ENCODE assay signal across 8 cellular contexts in the genomic region with DNA sequence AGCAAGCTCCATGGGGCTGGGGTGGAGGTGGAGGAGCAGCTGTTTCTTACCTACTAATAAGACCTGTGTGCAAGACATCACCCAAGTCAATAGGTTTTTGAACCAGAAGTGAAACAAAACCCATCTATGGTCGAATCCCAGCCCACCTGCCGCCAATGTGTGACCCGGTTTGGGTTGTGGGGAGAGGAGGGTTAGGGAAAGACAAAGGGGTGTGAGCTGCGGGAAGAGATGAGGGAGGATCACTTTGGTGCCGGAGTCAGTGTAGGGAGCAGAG. TPM values are rescaled to one million over a fixed set of nuclear protein-coding genes. Genes with fewer than 3 reads are reported as not detected.
A peak's percentile ranks its signal among the peaks of the same experiment; 100 is the strongest.
DNase-seq lines count a peak whose midpoint lies in the region; ATAC-seq and TF ChIP-seq lines count a peak whose summit lies in the region.
"Had no signal": no experiment of that assay in that cellular context is flagged by ENCODE, and none has a peak within 500 bp of the region (broad histone marks: within the 10 kb centered on the region; RNA-seq: fewer than 3 reads in every experiment).

No MANE protein-coding gene starts in this region.

- no peak overlapping the region for H3K56ac ChIP-seq in H9 (ENCODE audit: insufficient read length, low read depth, low read length)

- in situ Hi-C loops in astrocyte of the cerebellum (cut with HindIII; ENCODE audit: low sequenced_read_pairs) = no loop called here

- H3K27ac ChIP-seq in H9 (ENCODE audit: insufficient read length, low read depth, low read length) (no peak overlapping the region), osteoblast (ENCODE audit: low read depth, low read length) (no peak overlapping the region)
- H3K27ac ChIP-seq: SJCRH30 had no signal

- ATAC-seq in GM21717 (IDR thresholded peaks at IDR 0.05; ENCODE audit: unreplicated experiment) = no peak

- no peak overlapping the region for H2BK5ac ChIP-seq in H9 (ENCODE audit: insufficient read length, low read length)

- H3K79me1 ChIP-seq in H9 (ENCODE audit: insufficient read depth, low read depth, low read length, poor library complexity, severe bottlenecking) = no peaks in the 10 kb centered on the region

- DNase-seq in H9 = no peak
- no peak for DNase-seq in astrocyte of the cerebellum (ENCODE audit: low read depth)
- no peak for DNase-seq in osteoblast (ENCODE audit: insufficient read length, low spot score, missing footprints)
- DNase-seq in COLO829 (ENCODE audit: low spot score) = no peak
- DNase-seq in stimulated activated CD4-positive, alpha-beta T cell treated with anti-CD3 and anti-CD28 coated beads, Interleukin-4, amount 100 ng/mL, for 24 hours = no peak
- DNase-seq: SJCRH30 had no signal

- H2BK15ac ChIP-seq in H9 (ENCODE audit: low read depth, low read length) = no peak overlapping the region

- no peak overlapping the region for H4K8ac ChIP-seq in H9 (replicated peaks; ENCODE audit: insufficient read length, low read depth, low read length)

- H3K9me3 ChIP-seq in H9 (ENCODE audit: control insufficient read depth, low read depth, low read length) (no peaks in the 10 kb centered on the region), osteoblast (ENCODE audit: low read depth, low read length) (no peaks in the 10 kb centered on the region)
- H3K9me3 ChIP-seq: SJCRH30 had no signal

- H3K14ac ChIP-seq in H9 (ENCODE audit: insufficient read depth, low read length) = peak overlapping the region; percentile 53; the same call in 1 of the 2 replicates

- no CpG with 5 or more reads among the region's 5 CpGs for WGBS in H9 (ENCODE audit: extremely low coverage, insufficient read length, low lambda C conversion rate)

- H4K20me1 ChIP-seq in H9 (ENCODE audit: control insufficient read depth, insufficient read depth, insufficient read length) (peaks cover 2% of the 10 kb centered on the region), osteoblast (ENCODE audit: insufficient read depth, low read length) (no peaks in the 10 kb centered on the region)

- peaks cover 4% of the 10 kb centered on the region for H3K36me3 ChIP-seq in osteoblast (ENCODE audit: insufficient read depth, low read length)
- H3K36me3 ChIP-seq: SJCRH30 had no signal

- no peak overlapping the region for H3K18ac ChIP-seq in H9 (ENCODE audit: insufficient read length, low read depth, low read length)

- no peak overlapping the region for H2BK120ac ChIP-seq in H9 (ENCODE audit: low read depth, low read length, poor library complexity, severe bottlenecking)

- H2BK20ac ChIP-seq in H9 (ENCODE audit: low read depth, low read length, poor library complexity, severe bottlenecking) = no peak overlapping the region

- no peak overlapping the region for H2AFZ ChIP-seq in H9 (ENCODE audit: low read length)
- H2AFZ ChIP-seq in osteoblast (ENCODE audit: low read length) = no peak overlapping the region

- H3K4me3 Mint-ChIP-seq in H9 = peak overlapping the region; percentile 87 to 98

- H3K4me3 ChIP-seq in astrocyte of the cerebellum (ENCODE audit: low read depth, low read length) (peak overlapping the region; percentile 38), osteoblast (ENCODE audit: insufficient read depth, low read length) (peak overlapping the region; percentile 51)
- H3K4me3 ChIP-seq: SJCRH30 had no signal

- peaks cover 3% of the 10 kb centered on the region; the same call in 1 of the 2 replicates for H3K4me1 ChIP-seq in H9 (ENCODE audit: insufficient read depth, low read length)
- peaks cover 6% of the 10 kb centered on the region for H3K4me1 ChIP-seq in osteoblast (ENCODE audit: insufficient read depth, low read length)
- H3K4me1 ChIP-seq: SJCRH30 had no signal

- peak overlapping the region; percentile 32 for H3K9ac ChIP-seq in H9 (ENCODE audit: extremely low read depth, insufficient read length, low read length)

- no peaks in the 10 kb centered on the region for H3K9me3 Mint-ChIP-seq in H9

- TF ChIP-seq CTCF in H9 (conservative IDR thresholded peaks at IDR 0.05) (no peak), astrocyte of the cerebellum (IDR thresholded peaks at IDR 0.05; ENCODE audit: low read depth, low read length, missing control alignments) (no peak), osteoblast (IDR thresholded peaks at IDR 0.05; ENCODE audit: extremely low read depth, low read depth, low read length) (no peak)

- H4K91ac ChIP-seq in H9 (ENCODE audit: insufficient read length, low read depth, low read length) = no peak overlapping the region

- no peak overlapping the region for H2AK5ac ChIP-seq in H9 (ENCODE audit: insufficient read length, low read length)

- H3K36me3 Mint-ChIP-seq in H9 (ENCODE audit: insufficient read depth in 1 of 3, low read depth in 3 of 3) = peaks cover 21 to 36% (median 32%) of the 10 kb centered on the region in 3 experiments; a peak in 6 of 7 replicates

- no peak overlapping the region for H3T11ph ChIP-seq in H9 (ENCODE audit: low read length)

- H3K4me2 ChIP-seq in H9 (ENCODE audit: insufficient read depth, insufficient read length, low read length) = peak overlapping the region; percentile 68
- H3K4me2 ChIP-seq in osteoblast (ENCODE audit: insufficient read depth, low read length) = peak overlapping the region; percentile 68

- H3K23ac ChIP-seq in H9 (ENCODE audit: insufficient read length, low read depth, low read length) = no peak overlapping the region

- peaks cover 10% of the 10 kb centered on the region for H3K23me2 ChIP-seq in H9 (ENCODE audit: insufficient read length, low read depth, low read length, poor library complexity, severe bottlenecking)

- H3K27ac Mint-ChIP-seq in H9 = peak overlapping the region in 2 of 3 experiments; percentile 45 to 95; a peak in 4 of 7 replicates

- no peak overlapping the region for H3K4ac ChIP-seq in H9 (ENCODE audit: low read depth, low read length)

- H3K27me3 Mint-ChIP-seq in H9 (ENCODE audit: low read depth) = peaks cover 3% of the 10 kb centered on the region; the same call in 1 of the 2 replicates

- no peaks in the 10 kb centered on the region for H3K27me3 ChIP-seq in H9 (ENCODE audit: insufficient read depth, low read length)
- H3K27me3 ChIP-seq in osteoblast (ENCODE audit: insufficient read depth, low read length) = no peaks in the 10 kb centered on the region
- H3K27me3 ChIP-seq: SJCRH30 had no signal

- peaks cover 2% of the 10 kb centered on the region; the same call in 1 of the 2 replicates for H3K79me2 ChIP-seq in H9 (ENCODE audit: insufficient read depth, low read length)
- no peaks in the 10 kb centered on the region for H3K79me2 ChIP-seq in osteoblast (ENCODE audit: insufficient read depth, low read length)

- no peak overlapping the region for H2BK12ac ChIP-seq in H9 (ENCODE audit: insufficient read length, low read depth, low read length)

- no peak overlapping the region for H4K5ac ChIP-seq in H9 (ENCODE audit: insufficient read length, low read depth, low read length)

- peaks cover 16 to 20% of the 10 kb centered on the region in 2 experiments for H3K4me1 Mint-ChIP-seq in H9

RNA-seq across cellular contexts. Expression of a gene that starts 0.6 kb away (rescaled TPM):
- total RNA-seq in H9 (2021) (49.5 and 51.8 TPM in 2 replicates), osteoblast (0.72 and 0.88 TPM in 2 replicates)

RNA-seq across cellular contexts. Expression of a gene that starts 8.9 kb away (rescaled TPM):
- total RNA-seq in H9 (2021) = 2.4 and 3.3 TPM in 2 replicates
- 0.36 and 0.88 TPM in 2 replicates for total RNA-seq in osteoblast
- total RNA-seq: lung microvascular endothelial cell had no signal

RNA-seq across cellular contexts. Expression of a gene that starts 16.1 kb away (rescaled TPM):
- 12.7 and 13.4 TPM in 2 replicates for total RNA-seq in H9 (2021)
- 4.7 and 6.5 TPM in 2 replicates for total RNA-seq in osteoblast

RNA-seq across cellular contexts. Expression of a gene that starts 36.1 kb away (rescaled TPM):
- total RNA-seq in H9 (2021) (67.8 and 73.1 TPM in 2 replicates), osteoblast (43.3 and 65.9 TPM in 2 replicates)

RNA-seq across cellular contexts. Expression of a gene that starts 41.3 kb away (rescaled TPM):
- total RNA-seq in H9 (2021) (46.9 and 57.0 TPM in 2 replicates), osteoblast (7.2 and 9.4 TPM in 2 replicates)

Comparison
In these comparisons a context has a peak if more than half of its experiments do, and no peak if none do; other contexts are left out.
1. RNA of a gene that starts 0.6 kb away (total RNA-seq): 49.5 to 51.8 TPM in H9; 0.72 to 0.88 TPM in osteoblast; every median in the first group is over 10 times any median in the second.